20 cellular contexts compared by ENCODE assay signal in genomic region chr3:135023985-135024658, GRCh38.
DNase-seq lines count a peak whose midpoint lies in the region; ATAC-seq and TF ChIP-seq lines count a peak whose summit lies in the region.
"Had no signal": no experiment of that assay in that cellular context is flagged by ENCODE, and none has a peak within 500 bp of the region (broad histone marks: within the 10 kb centered on the region; RNA-seq: fewer than 3 reads in every experiment).

No MANE protein-coding gene starts in this region.

- H3K36me3 ChIP-seq in WERI-Rb-1, result no peaks in the 10 kb centered on the region
- H3K36me3 ChIP-seq: thyroid gland had no signal

- peak; percentile 44 for DNase-seq in WERI-Rb-1
- DNase-seq in left ventricle myocardium superior, result no peak
- no peak for DNase-seq in activated CD8-positive, alpha-beta memory T cell treated with anti-CD3 and anti-CD28 coated beads, Interleukin-2, amount 10 ng/mL, durations not matched to agents 7 days and 5 days
- DNase-seq in DMS53 treated with DMSO at 0.1 percent for 48 hours (lab: John Stamatoyannopoulos, UW; ENCODE audit: unreplicated experiment), result no peak
- DNase-seq in DMS153 treated with DMSO at 0.1 percent for 48 hours (lab: John Stamatoyannopoulos, UW; ENCODE audit: unreplicated experiment), result no peak
- DNase-seq: activated CD8-positive, alpha-beta T cell treated with anti-CD3 and anti-CD28 coated beads, Interleukin-2, amount 10 ng/mL, durations not matched to agents 7 days and 5 days; effector CD4-positive, alpha-beta T cell; NCI-H1694 treated with DMSO at 0.1 percent for 48 hours; NCI-H526 treated with DMSO at 0.1 percent for 48 hours; small intestine; thyroid gland had no signal

- H3K4me3 Mint-ChIP-seq in activated CD8-positive, alpha-beta memory T cell treated with anti-CD3 and anti-CD28 coated beads, Interleukin-2, amount 10 ng/mL, durations not matched to agents 7 days and 5 days, result no peak overlapping the region
- H3K4me3 Mint-ChIP-seq: activated CD8-positive, alpha-beta T cell treated with anti-CD3 and anti-CD28 coated beads, Interleukin-2, amount 10 ng/mL, durations not matched to agents 7 days and 5 days; B cell; memory B cell; nephron had no signal

- ATAC-seq in GM18909 (IDR thresholded peaks at IDR 0.05; ENCODE audit: poor library complexity, unreplicated experiment) (peak; percentile 72), GM21825 (IDR thresholded peaks at IDR 0.05; ENCODE audit: unreplicated experiment) (peak; percentile 64), HG03175 (IDR thresholded peaks at IDR 0.05; ENCODE audit: unreplicated experiment) (peak; percentile 78), left ventricle myocardium superior (no peak)
- no peak for ATAC-seq in activated CD8-positive, alpha-beta memory T cell treated with anti-CD3 and anti-CD28 coated beads, Interleukin-2, amount 10 ng/mL, durations not matched to agents 7 days and 5 days
- ATAC-seq: activated CD8-positive, alpha-beta T cell treated with anti-CD3 and anti-CD28 coated beads, Interleukin-2, amount 10 ng/mL, durations not matched to agents 7 days and 5 days; HCT116 had no signal

- no peak overlapping the region for H3K27ac Mint-ChIP-seq in activated CD8-positive, alpha-beta memory T cell treated with anti-CD3 and anti-CD28 coated beads, Interleukin-2, amount 10 ng/mL, durations not matched to agents 7 days and 5 days
- H3K27ac Mint-ChIP-seq: activated CD8-positive, alpha-beta T cell treated with anti-CD3 and anti-CD28 coated beads, Interleukin-2, amount 10 ng/mL, durations not matched to agents 7 days and 5 days; B cell; memory B cell; nephron; progenitor cell of endocrine pancreas had no signal

- H3K4me3 ChIP-seq in WERI-Rb-1 (ENCODE audit: low read depth, low read length), result no peak overlapping the region
- H3K4me3 ChIP-seq: hepatocyte, thyroid gland had no signal

- H3K36me3 Mint-ChIP-seq in activated CD8-positive, alpha-beta memory T cell treated with anti-CD3 and anti-CD28 coated beads, Interleukin-2, amount 10 ng/mL, durations not matched to agents 7 days and 5 days, result no peaks in the 10 kb centered on the region
- H3K36me3 Mint-ChIP-seq: memory B cell had no signal

- no peaks in the 10 kb centered on the region for H3K9me3 ChIP-seq in WERI-Rb-1 (ENCODE audit: severe bottlenecking)
- H3K9me3 ChIP-seq: thyroid gland had no signal

- H3K4me1 Mint-ChIP-seq in activated CD8-positive, alpha-beta memory T cell treated with anti-CD3 and anti-CD28 coated beads, Interleukin-2, amount 10 ng/mL, durations not matched to agents 7 days and 5 days, result no peaks in the 10 kb centered on the region
- H3K4me1 Mint-ChIP-seq: B cell, memory B cell, nephron had no signal

- H3K27me3 Mint-ChIP-seq in activated CD8-positive, alpha-beta memory T cell treated with anti-CD3 and anti-CD28 coated beads, Interleukin-2, amount 10 ng/mL, durations not matched to agents 7 days and 5 days, result no peaks in the 10 kb centered on the region
- H3K27me3 Mint-ChIP-seq: B cell, memory B cell, progenitor cell of endocrine pancreas had no signal

- no peaks in the 10 kb centered on the region for H3K9me3 Mint-ChIP-seq in activated CD8-positive, alpha-beta memory T cell treated with anti-CD3 and anti-CD28 coated beads, Interleukin-2, amount 10 ng/mL, durations not matched to agents 7 days and 5 days (ENCODE audit: low read depth)
- H3K9me3 Mint-ChIP-seq: memory B cell, nephron had no signal

- intact Hi-C loops in left ventricle myocardium superior (cut with micrococcal nuclease), result no loop called here

- H3K27me3 ChIP-seq in WERI-Rb-1 (ENCODE audit: insufficient read depth, low read depth, severe bottlenecking), result no peaks in the 10 kb centered on the region
- H3K27me3 ChIP-seq: hepatocyte, thyroid gland had no signal

- H3K27ac ChIP-seq in WERI-Rb-1, result no peak overlapping the region
- H3K27ac ChIP-seq: hepatocyte, thyroid gland had no signal

- CTCF ChIA-PET in activated CD8-positive, alpha-beta memory T cell treated with anti-CD3 and anti-CD28 coated beads, Interleukin-2, amount 10 ng/mL, durations not matched to agents 7 days and 5 days (lab: Charles Lee), result no interaction called here

- no peak for TF ChIP-seq CTCF in WERI-Rb-1 (IDR thresholded peaks at IDR 0.05; ENCODE audit: low read depth, low read length)

Comparison
In these comparisons a context has a peak if more than half of its experiments do, and no peak if none do; other contexts are left out.
1. ATAC-seq: peak in GM18909 (single experiment), GM21825 (single experiment) and HG03175 (single experiment); none in left ventricle myocardium superior (single experiment) and activated CD8-positive, alpha-beta memory T cell treated with anti-CD3 and anti-CD28 coated beads, Interleukin-2, amount 10 ng/mL, durations not matched to agents 7 days and 5 days (single experiment).